Comparison of ENCODE assay signal across 27 cellular contexts in genomic region chr1:24215226-24215814, GRCh38. TPM values are rescaled to one million over a fixed set of nuclear protein-coding genes. Genes with fewer than 3 reads are reported as not detected.
DNase-seq lines count a peak whose midpoint lies in the region; FAIRE-seq and TF ChIP-seq lines count a peak whose summit lies in the region.
"Had no signal": no experiment of that assay in that cellular context is flagged by ENCODE, and none has a peak within 500 bp of the region (broad histone marks: within the 10 kb centered on the region; RNA-seq: fewer than 3 reads in every experiment).

No MANE protein-coding gene starts in this region.

- POLR2A ChIA-PET in OCI-LY7 (lab: Charles Lee), result no interaction called here

- H3K4me1 ChIP-seq in OCI-LY7 (ENCODE audit: insufficient read depth, low read length, poor library complexity, severe bottlenecking), result peaks cover 7% of the 10 kb centered on the region
- no peaks in the 10 kb centered on the region for H3K4me1 ChIP-seq in left ventricle myocardium inferior
- H3K4me1 ChIP-seq: HAP-1, SJCRH30 had no signal

- no peaks in the 10 kb centered on the region for H3K9me3 Mint-ChIP-seq in type B pancreatic cell
- H3K9me3 Mint-ChIP-seq: T-cell had no signal

- no peak overlapping the region for H2AFZ ChIP-seq in OCI-LY7 (ENCODE audit: low read length)

- H3K36me3 Mint-ChIP-seq in type B pancreatic cell, result no peaks in the 10 kb centered on the region
- H3K36me3 Mint-ChIP-seq: T-cell had no signal

- H3K27ac Mint-ChIP-seq in type B pancreatic cell, result peak overlapping the region; percentile 50
- H3K27ac Mint-ChIP-seq: B cell, GM23338, T-cell had no signal

- TF ChIP-seq CTCF in VCaP (conservative IDR thresholded peaks at IDR 0.05) (no peak), type B pancreatic cell (conservative IDR thresholded peaks at IDR 0.05) (no peak), OCI-LY7 (conservative IDR thresholded peaks at IDR 0.05; ENCODE audit: low read length) (no peak), left ventricle myocardium inferior (IDR thresholded peaks at IDR 0.05; ENCODE audit: borderline replicate concordance) (no peak)

- H4K20me1 ChIP-seq in OCI-LY7 (ENCODE audit: insufficient read depth, low read length), result no peaks in the 10 kb centered on the region; the same call in 1 of the 2 replicates

- CTCF ChIA-PET in OCI-LY7 (lab: Charles Lee; ENCODE audit: unreplicated experiment), result no interaction called here

- H3K4me2 ChIP-seq in OCI-LY7 (ENCODE audit: low read length), result no peak overlapping the region
- H3K4me2 ChIP-seq: GM23338 had no signal

- H3K79me2 ChIP-seq in OCI-LY7 (ENCODE audit: insufficient read depth, low read depth, low read length), result no peaks in the 10 kb centered on the region

- H3K4me3 Mint-ChIP-seq in type B pancreatic cell, result peak overlapping the region; percentile 50
- H3K4me3 Mint-ChIP-seq: B cell, GM23338, T-cell had no signal

- H3K9me2 ChIP-seq in OCI-LY7 (ENCODE audit: insufficient read depth, low read length), result no peaks in the 10 kb centered on the region

- H3K4me1 Mint-ChIP-seq in type B pancreatic cell (ENCODE audit: unreplicated experiment), result peaks cover 28% of the 10 kb centered on the region
- H3K4me1 Mint-ChIP-seq: B cell, T-cell had no signal

- intact Hi-C loops in OCI-LY7 (cut with micrococcal nuclease; ENCODE audit: unreplicated experiment), result no loop called here
- intact Hi-C loops in left ventricle myocardium inferior (cut with micrococcal nuclease), result no loop called here

- H3K4me3 ChIP-seq in OCI-LY7 (ENCODE audit: low read depth, low read length, poor library complexity, severe bottlenecking) (no peak overlapping the region), left ventricle myocardium inferior (no peak overlapping the region)
- H3K4me3 ChIP-seq: GM12878, GM23338, HAP-1, SJCRH30 had no signal

- H3K36me3 ChIP-seq in OCI-LY7 (ENCODE audit: insufficient read depth, low read length) (peaks cover 11% of the 10 kb centered on the region), left ventricle myocardium inferior (no peaks in the 10 kb centered on the region)
- H3K36me3 ChIP-seq: HAP-1, SJCRH30 had no signal

- H3K27me3 ChIP-seq in left ventricle myocardium inferior (ENCODE audit: low read depth), result peaks cover 52% of the 10 kb centered on the region

- peaks cover 6% of the 10 kb centered on the region for H3K27me3 Mint-ChIP-seq in type B pancreatic cell

- H3K9me3 ChIP-seq in OCI-LY7 (ENCODE audit: low read length) (no peaks in the 10 kb centered on the region), left ventricle myocardium inferior (replicated peaks) (no peaks in the 10 kb centered on the region)
- H3K9me3 ChIP-seq: HAP-1, SJCRH30 had no signal

- no TSS peak for BruUV-seq in OCI-LY7 (replicated peaks; lab: Mats Ljungman, UMichigan)

- peak; percentile 28 for FAIRE-seq in HTR-8/SVneo (lab: Jason Lieb, UNC)
- FAIRE-seq: GM12878 had no signal

- DNase-seq in HTR-8/SVneo (ENCODE audit: insufficient read length, low spot score) (no peak), myocyte (ENCODE audit: low read depth) (peak; percentile 18), type B pancreatic cell (ENCODE audit: extremely low spot score, unreplicated experiment) (no peak), NCI-H748 (lab: John Stamatoyannopoulos, UW; ENCODE audit: unreplicated experiment) (no peak), OCI-LY7 (ENCODE audit: low spot score) (no peak), left ventricle myocardium inferior (no peak)
- DNase-seq: Calu3, DMS79, EL, GDM1, Kasumi-1, MV-4-11, NCI-H1105, NCI-H1436 treated with DMSO at 0.1 percent for 48 hours, NCI-H187 treated with DMSO at 0.1 percent for 48 hours, NCI-H2171 treated with DMSO at 0.1 percent for 48 hours, NCI-H345, NCI-H510A treated with DMSO at 0.1 percent for 48 hours, NCI-H774, PC-3, SJCRH30, T-cell had no signal

- H3K27ac ChIP-seq in VCaP (peak overlapping the region; percentile 73), OCI-LY7 (ENCODE audit: low read depth, low read length, poor library complexity, severe bottlenecking) (no peak overlapping the region), left ventricle myocardium inferior (replicated peaks) (no peak overlapping the region)
- H3K27ac ChIP-seq: SJCRH30 had no signal

RNA-seq across cellular contexts. Expression of gene IFNLR1, which starts 28.2 kb away (rescaled TPM):
- total RNA-seq in myocyte, result 0.13 and 0.26 TPM in 2 replicates
- polyA plus RNA-seq in myocyte (2012), result not detected
- total RNA-seq in type B pancreatic cell (ENCODE audit: low replicate concordance), result 7.1 and 19.9 TPM in 2 replicates
- total RNA-seq in OCI-LY7 (2014; rRNA removed; shearing (Covaris generic)), result 24.6 and 29.4 TPM in 2 replicates
- 30.5 and 31.7 TPM in 2 replicates for total RNA-seq in OCI-LY7 (2022)
- total RNA-seq in left ventricle myocardium inferior, result 2.0 TPM
- total RNA-seq: SJCRH30 had no signal
